ENCODE assay signal across 8 cellular contexts in the genomic region with DNA sequence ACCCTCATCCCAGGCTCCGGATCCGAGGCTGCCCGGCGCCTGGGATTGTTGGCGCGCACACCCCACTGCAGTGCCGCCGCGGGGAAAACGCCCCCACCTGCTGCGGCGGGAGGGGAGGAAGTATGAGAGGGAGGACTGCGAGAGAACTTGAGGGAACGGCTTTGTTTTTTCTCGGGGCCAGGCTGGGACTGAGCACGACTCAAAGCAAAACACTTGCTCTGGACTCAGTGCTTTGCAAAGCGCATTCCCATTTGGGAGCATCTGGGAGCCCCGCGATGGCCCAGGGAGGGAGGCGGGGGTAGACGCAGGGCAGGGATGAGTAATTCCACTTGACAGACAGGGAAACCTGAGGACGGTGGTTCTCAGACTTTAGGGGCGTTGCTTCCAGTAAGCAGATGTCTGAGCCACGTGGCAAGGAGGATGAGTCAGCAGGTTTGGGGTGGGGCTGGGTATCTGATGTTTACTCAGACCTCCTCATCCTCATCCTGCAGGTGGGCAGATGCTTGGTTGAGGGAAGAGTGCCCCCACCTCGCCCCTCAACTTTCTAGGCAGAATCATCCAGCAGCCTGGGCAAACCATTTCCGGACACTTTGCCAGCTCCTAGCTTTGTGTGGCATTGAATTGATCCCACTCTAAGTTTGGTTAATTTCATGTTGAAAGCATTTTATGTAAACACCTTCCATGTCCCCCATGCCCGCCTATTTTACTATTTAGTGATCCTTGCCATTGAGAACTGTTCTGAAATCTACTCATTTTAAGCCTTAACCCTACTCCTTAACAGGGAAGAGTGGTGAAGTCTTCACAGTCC. TPM values are rescaled to one million over a fixed set of nuclear protein-coding genes. Genes with fewer than 3 reads are reported as not detected.
DNase-seq lines count a peak whose midpoint lies in the region; TF ChIP-seq lines count a peak whose summit lies in the region.

No MANE protein-coding gene starts in this region.

- no peak overlapping the region for H3K27ac ChIP-seq in ascending aorta

- H3K27me3 Mint-ChIP-seq in T-helper 2 cell treated with Interferon-gamma antibody and Interleukin-4, amounts not matched to agents 5 μg/mL and 100 μg/mL, for 36 hours (ENCODE audit: low read depth) = peaks cover 13% of the 10 kb centered on the region

- peak overlapping the region; percentile 81 for H3K27ac Mint-ChIP-seq in T-helper 2 cell treated with Interferon-gamma antibody and Interleukin-4, amounts not matched to agents 5 μg/mL and 100 μg/mL, for 36 hours

- H3K27me3 ChIP-seq in ascending aorta (peaks cover 16% of the 10 kb centered on the region), iPS-15b (ENCODE audit: control insufficient read depth, insufficient read depth, low read length) (no peaks in the 10 kb centered on the region)

- peaks cover under 1% of the 10 kb centered on the region for H3K36me3 Mint-ChIP-seq in T-helper 2 cell treated with Interferon-gamma antibody and Interleukin-4, amounts not matched to agents 5 μg/mL and 100 μg/mL, for 36 hours (ENCODE audit: low read depth)

- peak overlapping the region; percentile 36 to 46 for H3K4me3 ChIP-seq in ascending aorta
- H3K4me3 ChIP-seq in iPS-15b (ENCODE audit: low read depth, low read length) = peak overlapping the region; percentile 91

- H3K36me3 ChIP-seq in ascending aorta = no peaks in the 10 kb centered on the region
- peaks cover 5% of the 10 kb centered on the region for H3K36me3 ChIP-seq in iPS-15b (ENCODE audit: control insufficient read depth, insufficient read depth, low read length)

- H3K4me1 ChIP-seq in ascending aorta (peaks cover 7 to 18% of the 10 kb centered on the region in 2 donors), iPS-15b (ENCODE audit: control insufficient read depth, insufficient read depth, low read length) (peaks cover 11% of the 10 kb centered on the region)

- H3K4me1 Mint-ChIP-seq in T-helper 2 cell treated with Interferon-gamma antibody and Interleukin-4, amounts not matched to agents 5 μg/mL and 100 μg/mL, for 36 hours (ENCODE audit: low read depth) = peaks cover 27% of the 10 kb centered on the region

- H3K9ac ChIP-seq in iPS-15b (ENCODE audit: low read depth, low read length) = peak overlapping the region; percentile 70

- intact Hi-C loops in ascending aorta (cut with DNase I) = no loop called here

- no peaks in the 10 kb centered on the region for H3K9me3 Mint-ChIP-seq in T-helper 2 cell treated with Interferon-gamma antibody and Interleukin-4, amounts not matched to agents 5 μg/mL and 100 μg/mL, for 36 hours

- DNase-seq in DMS153 (lab: John Stamatoyannopoulos, UW) (peak; percentile 86), HCEC 1CT (peak; percentile 93), NCI-H187 (lab: John Stamatoyannopoulos, UW) (peak; percentile 37 to 68), ascending aorta (ENCODE audit: low spot score in 2 of 2) (no peak), cortex of kidney (lab: John Stamatoyannopoulos, UW) (no peak)
- DNase-seq in T-helper 2 cell treated with Interferon-gamma antibody and Interleukin-4, amounts not matched to agents 5 μg/mL and 100 μg/mL, for 36 hours (ENCODE audit: low spot score) = peak; percentile 85
- DNase-seq in stimulated activated CD4-positive, alpha-beta T cell treated with anti-CD3 and anti-CD28 coated beads, Interleukin-12 subunit alpha, Interleukin-12 subunit beta, amount 100 ng/mL, for 48 hours (ENCODE audit: low read depth in 2 of 3, low spot score in 1 of 3) = peak; percentile 70 to 81 (median 75)

- peak overlapping the region; percentile 87 for H3K4me3 Mint-ChIP-seq in T-helper 2 cell treated with Interferon-gamma antibody and Interleukin-4, amounts not matched to agents 5 μg/mL and 100 μg/mL, for 36 hours

- no peaks in the 10 kb centered on the region for H3K9me3 ChIP-seq in ascending aorta
- no peaks in the 10 kb centered on the region for H3K9me3 ChIP-seq in iPS-15b (ENCODE audit: control insufficient read depth, insufficient read depth, low read length)

- no peak for TF ChIP-seq CTCF in ascending aorta (IDR thresholded peaks at IDR 0.05)

RNA-seq across cellular contexts. Expression of a gene that starts 1.5 kb away (rescaled TPM):
- total RNA-seq in ascending aorta = 0.53 TPM

RNA-seq across cellular contexts. Expression of a gene that starts 37.1 kb away (rescaled TPM):
- total RNA-seq in ascending aorta = not detected

RNA-seq across cellular contexts. Expression of a gene that starts 41.0 kb away (rescaled TPM):
- 7.3 TPM for total RNA-seq in ascending aorta

Comparison
In these comparisons a context has a peak if more than half of its experiments do, and no peak if none do; other contexts are left out.
1. DNase-seq: peak in DMS153 (single experiment), HCEC 1CT (single experiment), NCI-H187 (2 of 2), T-helper 2 cell treated with Interferon-gamma antibody and Interleukin-4, amounts not matched to agents 5 μg/mL and 100 μg/mL, for 36 hours (single experiment) and stimulated activated CD4-positive, alpha-beta T cell treated with anti-CD3 and anti-CD28 coated beads, Interleukin-12 subunit alpha, Interleukin-12 subunit beta, amount 100 ng/mL, for 48 hours (3 of 3); none in ascending aorta (0 of 2) and cortex of kidney (single experiment).